ENCODE assay signal across 25 cellular contexts in the genomic region with DNA sequence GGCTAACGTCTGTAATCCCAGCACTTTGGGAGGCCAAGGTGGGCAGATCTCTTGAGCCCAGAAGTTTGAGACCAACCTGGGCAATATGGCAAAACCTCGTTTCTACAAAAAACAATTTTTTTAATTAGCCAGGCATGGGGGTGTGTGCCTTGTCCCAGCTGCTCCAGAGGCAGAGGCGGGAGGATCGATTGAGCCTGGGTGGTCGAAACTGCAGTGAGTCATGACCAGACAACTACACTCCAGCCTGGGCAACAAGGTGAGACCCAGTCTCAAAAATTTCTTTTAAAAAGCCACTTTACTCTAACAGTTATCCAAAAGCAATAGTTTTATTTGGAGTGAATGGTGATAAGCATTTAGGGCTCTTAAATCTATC. TPM values are rescaled to one million over a fixed set of nuclear protein-coding genes. Genes with fewer than 3 reads are reported as not detected.
DNase-seq lines count a peak whose midpoint lies in the region; ATAC-seq, FAIRE-seq and TF ChIP-seq lines count a peak whose summit lies in the region.
"Had no signal": no experiment of that assay in that cellular context is flagged by ENCODE, and none has a peak within 500 bp of the region (broad histone marks: within the 10 kb centered on the region; RNA-seq: fewer than 3 reads in every experiment).

No MANE protein-coding gene starts in this region.

- CTCF ChIA-PET in activated CD4-positive, alpha-beta memory T cell treated with anti-CD3 and anti-CD28 coated beads, Interleukin-2, amount 10 ng/mL, durations not matched to agents 7 days and 5 days (lab: Charles Lee), result interaction anchor here (1.0 kb wide), 1 partner anchor 24 kb away, joined by 3 read pairs; no protein-coding TSS in a partner anchor
- CTCF ChIA-PET in activated CD4-positive, alpha-beta memory T cell treated with anti-CD3 and anti-CD28 coated beads for 36 hours (lab: Charles Lee), result interaction anchor here (0.6 to 2.2 kb wide), 2 partner anchors 12 to 52 kb away, joined by 3 to 5 read pairs; partner anchors contain the start of gene TRIM59
- CTCF ChIA-PET in CD8-positive, alpha-beta T cell (lab: Charles Lee), result no interaction called here
- CTCF ChIA-PET in RWPE1 (lab: Yijun Ruan, JAX), result interaction anchor here (0.7 kb wide), 1 partner anchor 28 kb away, joined by 7 read pairs; no protein-coding TSS in a partner anchor

- H3K9me3 Mint-ChIP-seq in activated CD4-positive, alpha-beta memory T cell treated with anti-CD3 and anti-CD28 coated beads, Interleukin-2, amount 10 ng/mL, durations not matched to agents 7 days and 5 days, result no peaks in the 10 kb centered on the region
- H3K9me3 Mint-ChIP-seq in activated CD4-positive, alpha-beta memory T cell treated with anti-CD3 and anti-CD28 coated beads for 36 hours, result no peaks in the 10 kb centered on the region
- no peaks in the 10 kb centered on the region for H3K9me3 Mint-ChIP-seq in CD8-positive, alpha-beta T cell
- no peaks in the 10 kb centered on the region for H3K9me3 Mint-ChIP-seq in chondrocyte (ENCODE audit: low read depth)

- DNase-seq in activated CD4-positive, alpha-beta memory T cell treated with anti-CD3 and anti-CD28 coated beads, Interleukin-2, amount 10 ng/mL, durations not matched to agents 7 days and 5 days, result no peak
- DNase-seq in activated CD4-positive, alpha-beta memory T cell treated with anti-CD3 and anti-CD28 coated beads for 36 hours, result no peak
- DNase-seq in CD8-positive, alpha-beta T cell, result no peak
- DNase-seq in RWPE1 (ENCODE audit: low spot score), result no peak
- DNase-seq in chondrocyte (ENCODE audit: low spot score), result no peak
- DNase-seq in GM13976 (ENCODE audit: low spot score), result no peak
- no peak for DNase-seq in H54 (ENCODE audit: insufficient read length, low spot score)
- no peak for DNase-seq in medulla oblongata (ENCODE audit: extremely low spot score)
- DNase-seq: ACHN; body of pancreas; colonic mucosa; head of caudate nucleus; mucosa of descending colon; NCI-H1092 treated with DMSO at 0.1 percent for 48 hours; NCI-H2029 treated with DMSO at 0.1 percent for 48 hours; NCI-H510A; stimulated activated CD4-positive, alpha-beta T cell treated with anti-CD3 and anti-CD28 coated beads, Interleukin-12 subunit alpha, Interleukin-12 subunit beta, amount 100 ng/mL, for 4 hours; T-helper 1 cell; WERI-Rb-1 had no signal

- ATAC-seq in CD8-positive, alpha-beta T cell, result no peak
- ATAC-seq: body of pancreas, left lobe of liver, mucosa of descending colon, Right ventricle myocardium inferior had no signal

- H3K4me1 ChIP-seq in CD8-positive, alpha-beta T cell (ENCODE audit: insufficient read depth, low read length), result peaks cover 13% of the 10 kb centered on the region
- H3K4me1 ChIP-seq: body of pancreas, colonic mucosa had no signal

- peaks cover 3% of the 10 kb centered on the region for H3K36me3 ChIP-seq in CD8-positive, alpha-beta T cell (ENCODE audit: insufficient read depth, low read length)

- H3K27ac Mint-ChIP-seq in activated CD4-positive, alpha-beta memory T cell treated with anti-CD3 and anti-CD28 coated beads, Interleukin-2, amount 10 ng/mL, durations not matched to agents 7 days and 5 days, result peak overlapping the region; percentile 59
- no peak overlapping the region for H3K27ac Mint-ChIP-seq in activated CD4-positive, alpha-beta memory T cell treated with anti-CD3 and anti-CD28 coated beads for 36 hours
- H3K27ac Mint-ChIP-seq in CD8-positive, alpha-beta T cell, result peak overlapping the region; percentile 10
- H3K27ac Mint-ChIP-seq in chondrocyte (ENCODE audit: unreplicated experiment), result peak overlapping the region; percentile 66
- H3K27ac Mint-ChIP-seq: activated naive CD4-positive, alpha-beta T cell treated with anti-CD3 and anti-CD28 coated beads, Interleukin-2, amount 50 U/mL, for 24 hours had no signal

- H3K36me3 Mint-ChIP-seq in activated CD4-positive, alpha-beta memory T cell treated with anti-CD3 and anti-CD28 coated beads, Interleukin-2, amount 10 ng/mL, durations not matched to agents 7 days and 5 days (ENCODE audit: low read depth), result peaks cover 83% of the 10 kb centered on the region
- peaks cover 58% of the 10 kb centered on the region for H3K36me3 Mint-ChIP-seq in activated CD4-positive, alpha-beta memory T cell treated with anti-CD3 and anti-CD28 coated beads for 36 hours
- peaks cover 67% of the 10 kb centered on the region for H3K36me3 Mint-ChIP-seq in CD8-positive, alpha-beta T cell
- H3K36me3 Mint-ChIP-seq in chondrocyte (ENCODE audit: low read depth), result peaks cover 19% of the 10 kb centered on the region

- H3K27me3 Mint-ChIP-seq in activated CD4-positive, alpha-beta memory T cell treated with anti-CD3 and anti-CD28 coated beads, Interleukin-2, amount 10 ng/mL, durations not matched to agents 7 days and 5 days, result no peaks in the 10 kb centered on the region
- H3K27me3 Mint-ChIP-seq in activated CD4-positive, alpha-beta memory T cell treated with anti-CD3 and anti-CD28 coated beads for 36 hours, result no peaks in the 10 kb centered on the region
- no peaks in the 10 kb centered on the region for H3K27me3 Mint-ChIP-seq in CD8-positive, alpha-beta T cell (ENCODE audit: low read depth)
- no peaks in the 10 kb centered on the region for H3K27me3 Mint-ChIP-seq in chondrocyte (ENCODE audit: low read depth)
- H3K27me3 Mint-ChIP-seq: activated naive CD4-positive, alpha-beta T cell treated with anti-CD3 and anti-CD28 coated beads, Interleukin-2, amount 50 U/mL, for 24 hours had no signal

- no peak overlapping the region for H3K4me3 ChIP-seq in CD8-positive, alpha-beta T cell (ENCODE audit: low read depth, low read length)
- H3K4me3 ChIP-seq: body of pancreas, colonic mucosa, mucosa of descending colon had no signal

- no peak for FAIRE-seq in H54 (lab: Jason Lieb, UNC)

- POLR2A ChIA-PET in activated CD4-positive, alpha-beta memory T cell treated with anti-CD3 and anti-CD28 coated beads, Interleukin-2, amount 10 ng/mL, durations not matched to agents 7 days and 5 days (lab: Charles Lee), result interaction anchor here (1.1 to 5.0 kb wide), 7 partner anchors 11 to 50 kb away, joined by 3 to 70 read pairs (median 5); partner anchors contain the start of gene TRIM59
- POLR2A ChIA-PET in activated CD4-positive, alpha-beta memory T cell treated with anti-CD3 and anti-CD28 coated beads for 36 hours (lab: Charles Lee), result interaction anchor here (4.4 kb wide), 1 partner anchor 12 kb away, joined by 19 read pairs; the partner anchor contains the start of gene TRIM59
- POLR2A ChIA-PET in CD8-positive, alpha-beta T cell (lab: Charles Lee), result interaction anchor here (1.6 kb wide), 1 partner anchor 12 kb away, joined by 5 read pairs; the partner anchor contains the start of gene TRIM59
- POLR2A ChIA-PET in RWPE1 (lab: Yijun Ruan, JAX; ENCODE audit: low non-redundant PET), result no interaction called here

- intact Hi-C loops in activated CD4-positive, alpha-beta memory T cell treated with anti-CD3 and anti-CD28 coated beads for 36 hours (cut with micrococcal nuclease), result no loop called here
- intact Hi-C loops in CD8-positive, alpha-beta T cell (cut with DNase I, micrococcal nuclease), result no loop called here

- no peak for TF ChIP-seq POLR2A in H54 (IDR thresholded peaks at IDR 0.05; ENCODE audit: low read depth, low read length)

- H3K27me3 ChIP-seq in CD8-positive, alpha-beta T cell (ENCODE audit: insufficient read depth, low read length), result no peaks in the 10 kb centered on the region
- H3K27me3 ChIP-seq: body of pancreas, colonic mucosa, neutrophil had no signal

- H3K27ac ChIP-seq in CD8-positive, alpha-beta T cell (ENCODE audit: low read depth, low read length), result no peak overlapping the region
- H3K27ac ChIP-seq in RWPE1, result peak overlapping the region; percentile 57
- H3K27ac ChIP-seq: body of pancreas, C4-2B, colonic mucosa, KMS-11, neutrophil, WERI-Rb-1 had no signal

- no peak for TF ChIP-seq CTCF in CD8-positive, alpha-beta T cell (IDR thresholded peaks at IDR 0.05)
- TF ChIP-seq CTCF in RWPE1 (conservative IDR thresholded peaks at IDR 0.05; ENCODE audit: low read depth), result no peak
- TF ChIP-seq CTCF in chondrocyte (IDR thresholded peaks at IDR 0.05), result no peak
- no peak for TF ChIP-seq CTCF in GM13976 (IDR thresholded peaks at IDR 0.05; ENCODE audit: borderline replicate concordance, control extremely low read depth, extremely low read depth, insufficient read depth, missing control alignments)

- H3K4me1 Mint-ChIP-seq in activated CD4-positive, alpha-beta memory T cell treated with anti-CD3 and anti-CD28 coated beads, Interleukin-2, amount 10 ng/mL, durations not matched to agents 7 days and 5 days, result peaks cover 68% of the 10 kb centered on the region
- peaks cover 45% of the 10 kb centered on the region for H3K4me1 Mint-ChIP-seq in activated CD4-positive, alpha-beta memory T cell treated with anti-CD3 and anti-CD28 coated beads for 36 hours (ENCODE audit: low read depth)
- H3K4me1 Mint-ChIP-seq in CD8-positive, alpha-beta T cell (ENCODE audit: low read depth), result peaks cover 46% of the 10 kb centered on the region
- H3K4me1 Mint-ChIP-seq in chondrocyte (ENCODE audit: low read depth), result peaks cover 23% of the 10 kb centered on the region

- no peak overlapping the region for H3K4me3 Mint-ChIP-seq in activated CD4-positive, alpha-beta memory T cell treated with anti-CD3 and anti-CD28 coated beads, Interleukin-2, amount 10 ng/mL, durations not matched to agents 7 days and 5 days
- H3K4me3 Mint-ChIP-seq in activated CD4-positive, alpha-beta memory T cell treated with anti-CD3 and anti-CD28 coated beads for 36 hours, result no peak overlapping the region
- no peak overlapping the region for H3K4me3 Mint-ChIP-seq in CD8-positive, alpha-beta T cell
- H3K4me3 Mint-ChIP-seq in chondrocyte (ENCODE audit: unreplicated experiment), result no peak overlapping the region
- H3K4me3 Mint-ChIP-seq: activated naive CD4-positive, alpha-beta T cell treated with anti-CD3 and anti-CD28 coated beads, Interleukin-2, amount 50 U/mL, for 24 hours had no signal

- in situ Hi-C loops in GM13976 (cut with MboI; ENCODE audit: low sequenced_read_pairs, unreplicated experiment), result no loop called here

- H3K9me3 ChIP-seq in CD8-positive, alpha-beta T cell (ENCODE audit: low read length), result no peaks in the 10 kb centered on the region
- H3K9me3 ChIP-seq: body of pancreas, colonic mucosa, mucosa of descending colon, neutrophil had no signal

RNA-seq across cellular contexts. Expression of gene TRIM59, which starts 12.5 kb away (rescaled TPM):
- total RNA-seq in activated CD4-positive, alpha-beta memory T cell treated with anti-CD3 and anti-CD28 coated beads, Interleukin-2, amount 10 ng/mL, durations not matched to agents 7 days and 5 days, result 10 to 100 TPM; 54.3 to 56.6 TPM
- 10 to 100 TPM; 27.3 to 30.0 TPM for total RNA-seq in activated CD4-positive, alpha-beta memory T cell treated with anti-CD3 and anti-CD28 coated beads for 36 hours
- total RNA-seq in CD8-positive, alpha-beta T cell, result 10 to 100 TPM; 15.0 to 15.5 TPM
- total RNA-seq in chondrocyte, result 25.3 to 26.7 TPM (median 25.5 TPM) in 3 replicates

RNA-seq across cellular contexts. Expression of gene SMC4, which starts 37.6 kb away (rescaled TPM):
- total RNA-seq in activated CD4-positive, alpha-beta memory T cell treated with anti-CD3 and anti-CD28 coated beads, Interleukin-2, amount 10 ng/mL, durations not matched to agents 7 days and 5 days, result 100 to 1,000 TPM; 217 to 222 TPM
- total RNA-seq in activated CD4-positive, alpha-beta memory T cell treated with anti-CD3 and anti-CD28 coated beads for 36 hours, result 100 to 1,000 TPM; 143 to 157 TPM
- total RNA-seq in CD8-positive, alpha-beta T cell, result 10 to 100 TPM; 40.8 to 43.5 TPM
- total RNA-seq in chondrocyte, result 38.7 to 52.9 TPM (median 40.2 TPM) in 3 replicates

RNA-seq across cellular contexts. Expression of gene IFT80, which starts 38.0 kb away (rescaled TPM):
- total RNA-seq in activated CD4-positive, alpha-beta memory T cell treated with anti-CD3 and anti-CD28 coated beads, Interleukin-2, amount 10 ng/mL, durations not matched to agents 7 days and 5 days, result 10 to 100 TPM; 22.8 to 25.9 TPM
- total RNA-seq in activated CD4-positive, alpha-beta memory T cell treated with anti-CD3 and anti-CD28 coated beads for 36 hours, result 10 to 100 TPM; 13.4 to 13.9 TPM
- 10 to 100 TPM in 1 of 2 experiments, 1 to 10 TPM in 1; 9.9 to 12.7 TPM for total RNA-seq in CD8-positive, alpha-beta T cell
- 22.6 to 39.1 TPM (median 23.9 TPM) in 3 replicates for total RNA-seq in chondrocyte
